14 cellular contexts compared by ENCODE assay signal in genomic region chrX:39667746-39668507, GRCh38.
A peak's percentile ranks its signal among the peaks of the same experiment; 100 is the strongest.
DNase-seq lines count a peak whose midpoint lies in the region; ATAC-seq, FAIRE-seq and TF ChIP-seq lines count a peak whose summit lies in the region.
"Had no signal": no experiment of that assay in that cellular context is flagged by ENCODE, and none has a peak within 500 bp of the region (broad histone marks: within the 10 kb centered on the region; RNA-seq: fewer than 3 reads in every experiment).

No MANE protein-coding gene starts in this region.

- no peak for ATAC-seq in GM19397 (IDR thresholded peaks at IDR 0.05; ENCODE audit: unreplicated experiment)
- ATAC-seq: GM12878 had no signal

- TF ChIP-seq CTCF in glutamatergic neuron (IDR thresholded peaks at IDR 0.05; ENCODE audit: partially characterized antibody, unreplicated experiment) (no peak), D721Med (IDR thresholded peaks at IDR 0.05; ENCODE audit: insufficient read depth, missing control alignments) (no peak)

- peak overlapping the region; percentile 17 for H3K27ac Mint-ChIP-seq in glutamatergic neuron (ENCODE audit: unreplicated experiment)
- H3K27ac Mint-ChIP-seq: B cell; CD8-positive, alpha-beta memory T cell had no signal

- H3K4me1 Mint-ChIP-seq in glutamatergic neuron (ENCODE audit: low read depth, unreplicated experiment): peaks cover 8% of the 10 kb centered on the region
- H3K4me1 Mint-ChIP-seq: B cell; CD8-positive, alpha-beta memory T cell had no signal

- H3K4me2 ChIP-seq in BLaER1 treated with 17β-estradiol and CSF1 and Interleukin-3, amounts not matched to agents 10 nM and 100 nM: peak overlapping the region in 7 of 11 experiments; percentile 13 to 51 (median 28); a peak in 10 of 22 replicates

- no peaks in the 10 kb centered on the region for H3K36me3 ChIP-seq in ACC112 (ENCODE audit: insufficient read depth, low read length)
- no peaks in the 10 kb centered on the region for H3K36me3 ChIP-seq in BLaER1 treated with 17β-estradiol and CSF1 and Interleukin-3, amounts not matched to agents 10 nM and 100 nM

- no peaks in the 10 kb centered on the region for H3K27me3 ChIP-seq in ACC112 (ENCODE audit: insufficient read depth, low read length)
- no peaks in the 10 kb centered on the region for H3K27me3 ChIP-seq in BLaER1 treated with 17β-estradiol and CSF1 and Interleukin-3, amounts not matched to agents 10 nM and 100 nM

- no peaks in the 10 kb centered on the region for H3K79me2 ChIP-seq in ACC112 (ENCODE audit: control insufficient read depth, insufficient read depth, low read length, unreplicated experiment)

- H4K20me1 ChIP-seq in BLaER1 treated with 17β-estradiol and CSF1 and Interleukin-3, amounts not matched to agents 10 nM and 100 nM: no peaks in the 10 kb centered on the region

- H3K4me3 Mint-ChIP-seq in glutamatergic neuron (ENCODE audit: unreplicated experiment): no peak overlapping the region
- H3K4me3 Mint-ChIP-seq: B cell; CD8-positive, alpha-beta memory T cell had no signal

- H3K4me1 ChIP-seq in ACC112 (ENCODE audit: control insufficient read depth, insufficient read depth, low read length, unreplicated experiment): peaks cover 30% of the 10 kb centered on the region
- H3K4me1 ChIP-seq in BLaER1 treated with 17β-estradiol and CSF1 and Interleukin-3, amounts not matched to agents 10 nM and 100 nM: peaks cover 0 to 17% (median 10%) of the 10 kb centered on the region in 10 experiments; a peak in 11 of 20 replicates

- peaks cover 9% of the 10 kb centered on the region for H3K27me3 Mint-ChIP-seq in glutamatergic neuron (ENCODE audit: unreplicated experiment)

- no peaks in the 10 kb centered on the region for H3K9me3 ChIP-seq in BLaER1 treated with 17β-estradiol and CSF1 and Interleukin-3, amounts not matched to agents 10 nM and 100 nM (replicated peaks in 1 of 11)

- H3K36me3 Mint-ChIP-seq in glutamatergic neuron (ENCODE audit: unreplicated experiment): peaks cover 4% of the 10 kb centered on the region
- H3K36me3 Mint-ChIP-seq: CD8-positive, alpha-beta memory T cell had no signal

- peak overlapping the region; percentile 6 for H2AFZ ChIP-seq in ACC112 (ENCODE audit: low read length, unreplicated experiment)
- H2AFZ ChIP-seq: GM23248 had no signal

- no peak overlapping the region for H3K4me3 ChIP-seq in ACC112 (ENCODE audit: low read depth, low read length)
- no peak overlapping the region for H3K4me3 ChIP-seq in BLaER1 treated with 17β-estradiol and CSF1 and Interleukin-3, amounts not matched to agents 10 nM and 100 nM
- H3K4me3 ChIP-seq: GM12878, GM23248 had no signal

- no peak for TF ChIP-seq POLR2A in H54 (IDR thresholded peaks at IDR 0.05; ENCODE audit: low read depth, low read length)

- H3K27ac ChIP-seq in ACC112 (ENCODE audit: low read depth, low read length): no peak overlapping the region
- no peak overlapping the region for H3K27ac ChIP-seq in BLaER1 treated with 17β-estradiol and CSF1 and Interleukin-3, amounts not matched to agents 10 nM and 100 nM
- H3K27ac ChIP-seq: GM23248, HL-60 had no signal

- FAIRE-seq in D721Med (lab: Jason Lieb, UNC): no peak
- FAIRE-seq in H54 (lab: Jason Lieb, UNC): no peak
- FAIRE-seq: GM12878, GM18507 had no signal

- DNase-seq in SK-N-DZ (ENCODE audit: low spot score) (peak; percentile 25), glutamatergic neuron (no peak), D721Med (ENCODE audit: insufficient read length, low spot score) (no peak), H54 (ENCODE audit: insufficient read length, low spot score) (no peak)
- DNase-seq: CD8-positive, alpha-beta memory T cell; GM23248; SIG-M5 had no signal

- H3K9ac ChIP-seq in BLaER1 treated with 17β-estradiol and CSF1 and Interleukin-3, amounts not matched to agents 10 nM and 100 nM: no peak overlapping the region
- H3K9ac ChIP-seq: GM23248 had no signal

- peaks cover 4% of the 10 kb centered on the region for H3K9me3 Mint-ChIP-seq in glutamatergic neuron (ENCODE audit: unreplicated experiment)
- H3K9me3 Mint-ChIP-seq: CD8-positive, alpha-beta memory T cell had no signal
